ENCODE assay signal across 18 cellular contexts in genomic region chr11:40227730-40228129, GRCh38.
DNase-seq lines count a peak whose midpoint lies in the region; ATAC-seq and TF ChIP-seq lines count a peak whose summit lies in the region.
"Had no signal": no experiment of that assay in that cellular context is flagged by ENCODE, and none has a peak within 500 bp of the region (broad histone marks: within the 10 kb centered on the region; RNA-seq: fewer than 3 reads in every experiment).

No MANE protein-coding gene starts in this region.

- ATAC-seq in GM23338, result no peak
- peak; percentile 68 for ATAC-seq in HG03280 (IDR thresholded peaks at IDR 0.05; ENCODE audit: unreplicated experiment)
- no peak for ATAC-seq in HG03097 (IDR thresholded peaks at IDR 0.05; ENCODE audit: low FRiP score, unreplicated experiment)
- ATAC-seq: activated T-helper 17 cell treated with anti-CD3 and anti-CD28 coated beads, Interleukin-2, amount 50 U/mL, for 72 hours; gastrocnemius medialis; left colon; natural killer cell had no signal

- H3K27ac ChIP-seq in breast epithelium, result no peak overlapping the region
- H3K27ac ChIP-seq in GM23338 (ENCODE audit: low read depth), result no peak overlapping the region
- H3K27ac ChIP-seq: gastrocnemius medialis, SJSA1, thyroid gland had no signal

- H3K9me3 Mint-ChIP-seq in MCF 10A (ENCODE audit: unreplicated experiment) (no peaks in the 10 kb centered on the region), GM23338 (no peaks in the 10 kb centered on the region)

- no peak for TF ChIP-seq POLR2A in breast epithelium (IDR thresholded peaks at IDR 0.05)

- no peaks in the 10 kb centered on the region for H3K79me2 ChIP-seq in GM23338 (replicated peaks; ENCODE audit: insufficient read depth)

- H3K9me2 ChIP-seq in GM23338 (ENCODE audit: insufficient read depth), result no peaks in the 10 kb centered on the region

- H3K27me3 Mint-ChIP-seq in MCF 10A (ENCODE audit: insufficient read depth, unreplicated experiment) (no peaks in the 10 kb centered on the region), GM23338 (ENCODE audit: insufficient read depth, low read depth, poor library complexity) (no peaks in the 10 kb centered on the region)
- H3K27me3 Mint-ChIP-seq: activated T-helper 17 cell treated with anti-CD3 and anti-CD28 coated beads, Interleukin-2, amount 50 U/mL, for 72 hours had no signal

- H3K4me1 ChIP-seq in breast epithelium (no peaks in the 10 kb centered on the region), GM23338 (ENCODE audit: insufficient read depth) (peaks cover 35% of the 10 kb centered on the region)
- H3K4me1 ChIP-seq: gastrocnemius medialis, SJSA1, thyroid gland had no signal

- H3F3A ChIP-seq in GM23338 (replicated peaks; ENCODE audit: low read depth), result no peaks in the 10 kb centered on the region

- CTCF ChIA-PET in MCF 10A (lab: Yijun Ruan, JAX), result interaction anchor here (0.6 kb wide), 1 partner anchor 713 kb away, joined by 3 read pairs; no protein-coding TSS in a partner anchor

- H3K4me3 ChIP-seq in breast epithelium, result no peak overlapping the region
- no peak overlapping the region for H3K4me3 ChIP-seq in GM23338
- H3K4me3 ChIP-seq: gastrocnemius medialis, SJSA1, thyroid gland had no signal

- DNase-seq in MCF 10A (ENCODE audit: unreplicated experiment) (peak; percentile 15), breast epithelium (ENCODE audit: low spot score in 2 of 2) (no peak), GM23338 (ENCODE audit: low spot score) (no peak), NCI-H2081 treated with DMSO at 0.1 percent for 48 hours (lab: John Stamatoyannopoulos, UW) (no peak), NCI-H2107 (lab: John Stamatoyannopoulos, UW) (no peak)
- DNase-seq in effector CD4-positive, alpha-beta T cell, result no peak
- DNase-seq: effector memory CD4-positive, alpha-beta T cell; gastrocnemius medialis; HCEC 1CT; left colon; natural killer cell; NCI-H1105 treated with DMSO at 0.1 percent for 48 hours; NCI-H82; thyroid gland had no signal

- TF ChIP-seq CTCF in MCF 10A (IDR thresholded peaks at IDR 0.05; ENCODE audit: unreplicated experiment) (no peak), breast epithelium (IDR thresholded peaks at IDR 0.05) (no peak), GM23338 (conservative IDR thresholded peaks at IDR 0.05; ENCODE audit: low read depth in 2 of 2) (no peak)

- POLR2A ChIA-PET in MCF 10A (lab: Yijun Ruan, JAX), result no interaction called here

- no peaks in the 10 kb centered on the region for H3K9me3 ChIP-seq in breast epithelium
- H3K9me3 ChIP-seq: gastrocnemius medialis, SJSA1, thyroid gland had no signal

- H3K4me1 Mint-ChIP-seq in MCF 10A (ENCODE audit: insufficient read depth, unreplicated experiment), result no peaks in the 10 kb centered on the region
- peaks cover 41% of the 10 kb centered on the region for H3K4me1 Mint-ChIP-seq in GM23338
- H3K4me1 Mint-ChIP-seq: activated T-helper 17 cell treated with anti-CD3 and anti-CD28 coated beads, Interleukin-2, amount 50 U/mL, for 72 hours; natural killer cell had no signal

- H3K4me3 Mint-ChIP-seq in MCF 10A (ENCODE audit: unreplicated experiment) (no peak overlapping the region), GM23338 (no peak overlapping the region)
- H3K4me3 Mint-ChIP-seq: activated T-helper 17 cell treated with anti-CD3 and anti-CD28 coated beads, Interleukin-2, amount 50 U/mL, for 72 hours; natural killer cell had no signal

- H3K36me3 ChIP-seq in breast epithelium (no peaks in the 10 kb centered on the region), GM23338 (ENCODE audit: insufficient read depth) (no peaks in the 10 kb centered on the region)
- H3K36me3 ChIP-seq: gastrocnemius medialis, SJSA1, thyroid gland had no signal

- no peaks in the 10 kb centered on the region for H4K20me1 ChIP-seq in GM23338 (replicated peaks; ENCODE audit: insufficient read depth)

- H3K36me3 Mint-ChIP-seq in MCF 10A (ENCODE audit: insufficient read depth, unreplicated experiment) (no peaks in the 10 kb centered on the region), GM23338 (ENCODE audit: low read depth) (no peaks in the 10 kb centered on the region)
- H3K36me3 Mint-ChIP-seq: natural killer cell had no signal

- H3K27ac Mint-ChIP-seq in MCF 10A (ENCODE audit: low read depth, unreplicated experiment) (no peak overlapping the region), GM23338 (no peak overlapping the region)
- H3K27ac Mint-ChIP-seq: activated T-helper 17 cell treated with anti-CD3 and anti-CD28 coated beads, Interleukin-2, amount 50 U/mL, for 72 hours; natural killer cell had no signal

- no TSS peak for BruUV-seq in MCF 10A (replicated peaks; lab: Mats Ljungman, UMichigan)

- H3K27me3 ChIP-seq in breast epithelium (no peaks in the 10 kb centered on the region), GM23338 (ENCODE audit: insufficient read depth) (0 out of 2 replicates have a peak, but pooled peaks cover 9% of the 10 kb centered on the region)
- H3K27me3 ChIP-seq: gastrocnemius medialis, SJSA1, thyroid gland had no signal

- no peak overlapping the region for H2AFZ ChIP-seq in GM23338

- intact Hi-C loops in MCF 10A (cut with micrococcal nuclease) (no loop called here), breast epithelium (cut with DNase I; ENCODE audit: low total_unique reads) (no loop called here)

- H3K4me2 ChIP-seq in GM23338, result peak overlapping the region; percentile 67

TF ChIP-seq in GM23338, 12 proteins besides CTCF, POLR2A, EP300 and RAD21:
- no peak for TF ChIP-seq ZNF114 (CRISPR knock-in tag; IDR thresholded peaks at IDR 0.05)
